ENCODE assay signal across 8 cellular contexts in genomic region chr2:174603280-174603679, GRCh38. TPM values are rescaled to one million over a fixed set of nuclear protein-coding genes. Genes with fewer than 3 reads are reported as not detected.
DNase-seq lines count a peak whose midpoint lies in the region; ATAC-seq and TF ChIP-seq lines count a peak whose summit lies in the region.

No MANE protein-coding gene starts in this region.

- H3K36me3 Mint-ChIP-seq in activated T-cell treated with anti-CD3 and anti-CD28 coated beads, Interleukin-2, amount 50 U/mL, for 24 hours (ENCODE audit: low read depth): peaks cover 46% of the 10 kb centered on the region
- peaks cover 4% of the 10 kb centered on the region for H3K36me3 Mint-ChIP-seq in osteocyte (ENCODE audit: unreplicated experiment)

- H3K4me1 Mint-ChIP-seq in activated T-cell treated with anti-CD3 and anti-CD28 coated beads, Interleukin-2, amount 50 U/mL, for 24 hours (ENCODE audit: low read depth): peaks cover 91% of the 10 kb centered on the region
- peaks cover 40% of the 10 kb centered on the region for H3K4me1 Mint-ChIP-seq in osteocyte (ENCODE audit: unreplicated experiment)

- H3K4me3 ChIP-seq in fibroblast of the aortic adventitia (ENCODE audit: low read depth, low read length): no peak overlapping the region

- peaks cover 2% of the 10 kb centered on the region for H3K9me3 Mint-ChIP-seq in activated T-cell treated with anti-CD3 and anti-CD28 coated beads, Interleukin-2, amount 50 U/mL, for 24 hours
- no peaks in the 10 kb centered on the region for H3K9me3 Mint-ChIP-seq in osteocyte (ENCODE audit: unreplicated experiment)

- TF ChIP-seq CTCF in fibroblast of the aortic adventitia (IDR thresholded peaks at IDR 0.05; ENCODE audit: insufficient read depth, low read length) (peak; percentile 64), osteocyte (IDR thresholded peaks at IDR 0.05) (peak; percentile 43)

- H3K27ac Mint-ChIP-seq in activated T-cell treated with anti-CD3 and anti-CD28 coated beads, Interleukin-2, amount 50 U/mL, for 24 hours: peak overlapping the region; percentile 79
- no peak overlapping the region for H3K27ac Mint-ChIP-seq in osteocyte (ENCODE audit: unreplicated experiment)

- no peak for ATAC-seq in HG03025 (IDR thresholded peaks at IDR 0.05; ENCODE audit: low FRiP score, unreplicated experiment)
- ATAC-seq in GM19397 (IDR thresholded peaks at IDR 0.05; ENCODE audit: unreplicated experiment): no peak

- no peaks in the 10 kb centered on the region for H3K27me3 Mint-ChIP-seq in activated T-cell treated with anti-CD3 and anti-CD28 coated beads, Interleukin-2, amount 50 U/mL, for 24 hours
- no peaks in the 10 kb centered on the region for H3K27me3 Mint-ChIP-seq in osteocyte (ENCODE audit: unreplicated experiment)

- DNase-seq in EH (ENCODE audit: low read depth): peak; percentile 74
- DNase-seq in H4 (ENCODE audit: low spot score): peak; percentile 72
- peak; percentile 82 for DNase-seq in NCI-H510A treated with DMSO at 0.1 percent for 48 hours (lab: John Stamatoyannopoulos, UW)
- no peak for DNase-seq in activated T-cell treated with anti-CD3 and anti-CD28 coated beads, Interleukin-2, amount 50 U/mL, for 24 hours
- peak; percentile 88 for DNase-seq in fibroblast of the aortic adventitia (ENCODE audit: low read depth)
- DNase-seq in osteocyte (ENCODE audit: extremely low spot score, unreplicated experiment): no peak

- no peak overlapping the region for H3K4me3 Mint-ChIP-seq in activated T-cell treated with anti-CD3 and anti-CD28 coated beads, Interleukin-2, amount 50 U/mL, for 24 hours
- H3K4me3 Mint-ChIP-seq in osteocyte (ENCODE audit: unreplicated experiment): no peak overlapping the region

RNA-seq across cellular contexts. Expression of gene WIPF1, which starts 5.7 kb away (rescaled TPM):
- total RNA-seq in H4 (2014; rRNA removed; shearing (Covaris generic)): 6.3 and 7.3 TPM in 2 replicates
- 20.5 and 24.6 TPM in 2 replicates for total RNA-seq in fibroblast of the aortic adventitia (ENCODE audit: low replicate concordance)
- total RNA-seq in osteocyte: 57.7 and 60.1 TPM in 2 replicates

Comparison
In these comparisons a context has a peak if more than half of its experiments do, and no peak if none do; other contexts are left out.
1. DNase-seq: peak in EH (single experiment), H4 (single experiment), NCI-H510A treated with DMSO at 0.1 percent for 48 hours (single experiment) and fibroblast of the aortic adventitia (single experiment); none in activated T-cell treated with anti-CD3 and anti-CD28 coated beads, Interleukin-2, amount 50 U/mL, for 24 hours (single experiment) and osteocyte (single experiment).